1 cellular context compared by ENCODE assay signal in the genomic region with DNA sequence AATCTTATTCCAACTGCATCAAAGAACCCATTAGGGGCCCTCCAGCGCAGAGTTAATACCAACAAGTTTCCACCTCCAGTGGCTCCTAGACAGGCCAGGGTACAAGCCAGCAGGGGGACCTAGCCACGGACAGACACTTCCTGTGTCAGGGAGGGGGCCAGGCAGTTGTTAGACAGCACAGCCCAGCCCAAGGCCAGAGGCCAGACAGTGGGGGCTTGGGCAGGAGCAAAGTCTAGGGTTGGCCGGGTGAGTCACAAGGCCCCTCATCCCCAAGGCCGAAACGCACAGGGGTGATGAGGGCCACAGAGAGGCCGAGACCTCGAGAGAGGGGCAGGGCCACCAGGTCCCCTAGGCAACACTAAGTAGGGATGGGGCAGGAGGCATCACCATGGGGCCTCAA.
TF ChIP-seq lines count a peak whose summit lies in the region.

No MANE protein-coding gene starts in this region.

TF ChIP-seq in HepG2, 621 proteins besides CTCF, POLR2A, EP300 and RAD21 (continued from another document):
- TF ChIP-seq, protein P1, sequence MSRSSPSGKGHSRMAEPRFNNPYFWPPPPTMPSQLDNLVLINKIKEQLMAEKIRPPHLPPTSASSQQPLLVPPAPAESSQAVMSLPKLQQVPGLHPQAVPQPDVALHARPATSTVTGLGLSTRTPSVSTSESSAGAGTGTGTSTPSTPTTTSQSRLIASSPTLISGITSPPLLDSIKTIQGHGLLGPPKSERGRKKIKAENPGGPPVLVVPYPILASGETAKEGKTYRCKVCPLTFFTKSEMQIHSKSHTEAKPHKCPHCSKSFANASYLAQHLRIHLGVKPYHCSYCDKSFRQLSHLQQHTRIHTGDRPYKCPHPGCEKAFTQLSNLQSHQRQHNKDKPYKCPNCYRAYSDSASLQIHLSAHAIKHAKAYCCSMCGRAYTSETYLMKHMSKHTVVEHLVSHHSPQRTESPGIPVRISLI (CRISPR knock-in tag; IDR thresholded peaks at IDR 0.05; ENCODE audit: borderline replicate concordance): no peak
- no peak for TF ChIP-seq SIN3A (IDR thresholded peaks at IDR 0.05; ENCODE audit: borderline replicate concordance, low read depth, low read length)
- TF ChIP-seq SKI (IDR thresholded peaks at IDR 0.05; ENCODE audit: partially characterized antibody): peak; percentile 95
- no peak for TF ChIP-seq KDM5B (CRISPR knock-in tag; IDR thresholded peaks at IDR 0.05; ENCODE audit: borderline replicate concordance)
- TF ChIP-seq ZFX (CRISPR knock-in tag; IDR thresholded peaks at IDR 0.05; ENCODE audit: low read depth): peak; percentile 65; the same call in 1 of the 2 replicates
- 0 out of 2 replicates have a peak, but pooled peaks have one; percentile 32 for TF ChIP-seq NR2F6 (IDR thresholded peaks at IDR 0.05)
- TF ChIP-seq NR2F6 (CRISPR knock-in tag; IDR thresholded peaks at IDR 0.05): peak; percentile 62; the same call in 1 of the 2 replicates
- peak; percentile 51; the same call in 1 of the 2 replicates for TF ChIP-seq SOX5 (CRISPR knock-in tag; IDR thresholded peaks at IDR 0.05; ENCODE audit: borderline replicate concordance)
- no peak for TF ChIP-seq ZNF329 (CRISPR knock-in tag; IDR thresholded peaks at IDR 0.05; ENCODE audit: low read depth)
- no peak for TF ChIP-seq CREB1 (IDR thresholded peaks at IDR 0.05)
- TF ChIP-seq CREB1 (CRISPR knock-in tag; IDR thresholded peaks at IDR 0.05): no peak
- no peak for TF ChIP-seq ZNF546 (CRISPR knock-in tag; conservative IDR thresholded peaks at IDR 0.05)
- TF ChIP-seq, protein P2, sequence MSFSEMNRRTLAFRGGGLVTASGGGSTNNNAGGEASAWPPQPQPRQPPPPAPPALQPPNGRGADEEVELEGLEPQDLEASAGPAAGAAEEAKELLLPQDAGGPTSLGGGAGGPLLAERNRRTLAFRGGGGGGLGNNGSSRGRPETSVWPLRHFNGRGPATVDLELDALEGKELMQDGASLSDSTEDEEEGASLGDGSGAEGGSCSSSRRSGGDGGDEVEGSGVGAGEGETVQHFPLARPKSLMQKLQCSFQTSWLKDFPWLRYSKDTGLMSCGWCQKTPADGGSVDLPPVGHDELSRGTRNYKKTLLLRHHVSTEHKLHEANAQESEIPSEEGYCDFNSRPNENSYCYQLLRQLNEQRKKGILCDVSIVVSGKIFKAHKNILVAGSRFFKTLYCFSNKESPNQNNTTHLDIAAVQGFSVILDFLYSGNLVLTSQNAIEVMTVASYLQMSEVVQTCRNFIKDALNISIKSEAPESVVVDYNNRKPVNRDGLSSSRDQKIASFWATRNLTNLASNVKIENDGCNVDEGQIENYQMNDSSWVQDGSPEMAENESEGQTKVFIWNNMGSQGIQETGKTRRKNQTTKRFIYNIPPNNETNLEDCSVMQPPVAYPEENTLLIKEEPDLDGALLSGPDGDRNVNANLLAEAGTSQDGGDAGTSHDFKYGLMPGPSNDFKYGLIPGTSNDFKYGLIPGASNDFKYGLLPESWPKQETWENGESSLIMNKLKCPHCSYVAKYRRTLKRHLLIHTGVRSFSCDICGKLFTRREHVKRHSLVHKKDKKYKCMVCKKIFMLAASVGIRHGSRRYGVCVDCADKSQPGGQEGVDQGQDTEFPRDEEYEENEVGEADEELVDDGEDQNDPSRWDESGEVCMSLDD (CRISPR knock-in tag; IDR thresholded peaks at IDR 0.05; ENCODE audit: borderline replicate concordance): no peak
- peak; percentile 67; the same call in 1 of the 2 replicates for TF ChIP-seq RXRB (CRISPR knock-in tag; IDR thresholded peaks at IDR 0.05; ENCODE audit: borderline replicate concordance)
- TF ChIP-seq NCOR1 (IDR thresholded peaks at IDR 0.05; ENCODE audit: borderline replicate concordance, low read length): peak; percentile 30; the same call in 1 of the 2 replicates
- TF ChIP-seq, protein P3, sequence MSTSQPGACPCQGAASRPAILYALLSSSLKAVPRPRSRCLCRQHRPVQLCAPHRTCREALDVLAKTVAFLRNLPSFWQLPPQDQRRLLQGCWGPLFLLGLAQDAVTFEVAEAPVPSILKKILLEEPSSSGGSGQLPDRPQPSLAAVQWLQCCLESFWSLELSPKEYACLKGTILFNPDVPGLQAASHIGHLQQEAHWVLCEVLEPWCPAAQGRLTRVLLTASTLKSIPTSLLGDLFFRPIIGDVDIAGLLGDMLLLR (CRISPR knock-in tag; IDR thresholded peaks at IDR 0.05): no peak
- TF ChIP-seq ZNF317 (CRISPR knock-in tag; IDR thresholded peaks at IDR 0.05): no peak
